ENCODE assay signal across 8 cellular contexts in the genomic region with DNA sequence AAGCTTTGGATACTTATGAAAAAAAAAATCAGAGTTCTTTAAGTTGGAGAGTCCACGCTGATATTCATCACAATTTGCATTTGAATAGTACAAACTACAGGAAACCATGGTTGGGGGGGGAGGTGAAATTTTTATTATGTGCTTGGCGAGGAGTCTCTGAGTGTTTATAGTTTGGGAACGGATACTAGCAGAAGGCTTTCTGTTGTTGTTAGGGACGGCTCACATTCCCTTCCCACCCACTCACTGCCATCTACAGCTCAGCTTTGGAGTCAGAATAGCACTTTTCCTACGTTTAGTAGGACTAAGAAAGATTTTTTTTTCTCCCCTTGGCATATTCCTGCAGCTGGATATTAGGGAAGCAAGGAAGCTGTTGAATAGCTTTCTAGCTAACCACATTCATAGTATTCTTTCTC.
DNase-seq lines count a peak whose midpoint lies in the region; ATAC-seq and TF ChIP-seq lines count a peak whose summit lies in the region.

No MANE protein-coding gene starts in this region.

- H3K4me1 ChIP-seq in PC-3 (ENCODE audit: insufficient read depth, low read length) (peaks cover 48% of the 10 kb centered on the region), lower lobe of right lung (peaks cover 33% of the 10 kb centered on the region), thymus (ENCODE audit: control insufficient read depth, insufficient read depth, low read length) (peaks cover 6% of the 10 kb centered on the region)

- H3K79me2 ChIP-seq in PC-3 (ENCODE audit: low read length) = no peaks in the 10 kb centered on the region

- no peaks in the 10 kb centered on the region for H3K9me2 ChIP-seq in PC-3 (replicated peaks; ENCODE audit: low read length)

- TF ChIP-seq CTCF in PC-3 (conservative IDR thresholded peaks at IDR 0.05; ENCODE audit: low read depth, low read length) (peak; percentile 62), lower lobe of right lung (IDR thresholded peaks at IDR 0.05) (no peak)

- peak overlapping the region; percentile 93 for H3K9ac ChIP-seq in PC-3 (ENCODE audit: low read length)

- DNase-seq in NCI-H2107 treated with DMSO at 0.1 percent for 48 hours (lab: John Stamatoyannopoulos, UW; ENCODE audit: unreplicated experiment) (peak; percentile 82), NCI-H2107 (lab: John Stamatoyannopoulos, UW) (no peak), PC-3 (peak; percentile 93), lower lobe of right lung (no peak)

- H3F3A ChIP-seq in PC-3 (ENCODE audit: low read length, unreplicated experiment) = peaks cover 12% of the 10 kb centered on the region

- WGBS in thymus = 7% methylated on average over 5 of the region's 5 CpGs

- H2AFZ ChIP-seq in PC-3 (ENCODE audit: low read length) = 0 out of 2 replicates have a peak overlapping the region, but pooled peaks have one; percentile 0

- no peaks in the 10 kb centered on the region for H3K27me3 ChIP-seq in PC-3 (ENCODE audit: low read length)
- no peaks in the 10 kb centered on the region for H3K27me3 ChIP-seq in lower lobe of right lung (ENCODE audit: low read depth)
- no peaks in the 10 kb centered on the region for H3K27me3 ChIP-seq in thymus (ENCODE audit: control insufficient read depth, insufficient read depth)

- CTCF ChIA-PET in PC-3 (lab: Charles Lee) = interaction anchor here (0.6 to 0.7 kb wide), 2 partner anchors 232 to 271 kb away, joined by 3 to 4 read pairs; no protein-coding TSS in a partner anchor

- H3K4me2 ChIP-seq in PC-3 (ENCODE audit: low read length) = peak overlapping the region; percentile 86

- intact Hi-C loops in PC-3 (cut with micrococcal nuclease) (loop anchor here (1.0 to 10.0 kb wide), 13 partner anchors 22 to 249 kb away; no protein-coding TSS in a partner anchor), lower lobe of right lung (cut with DNase I) (no loop called here)

- ATAC-seq in PC-3 (peak; percentile 77), lower lobe of right lung (peak; percentile 63 to 74), GM18861 (IDR thresholded peaks at IDR 0.05; ENCODE audit: unreplicated experiment) (no peak), GM21528 (IDR thresholded peaks at IDR 0.05; ENCODE audit: low FRiP score, unreplicated experiment) (no peak)

- no TSS peak for BruUV-seq in PC-3 (replicated peaks; lab: Mats Ljungman, UMichigan)

- peak overlapping the region; percentile 61 for H3K4me3 ChIP-seq in PC-3 (ENCODE audit: low read length)
- peak overlapping the region; percentile 36 for H3K4me3 ChIP-seq in lower lobe of right lung
- H3K4me3 ChIP-seq in thymus (ENCODE audit: low read length) = peak overlapping the region; percentile 37

- no peaks in the 10 kb centered on the region for H4K20me1 ChIP-seq in PC-3 (ENCODE audit: low read length)

- H3K9me3 ChIP-seq in PC-3 (ENCODE audit: low read length) (no peaks in the 10 kb centered on the region), lower lobe of right lung (no peaks in the 10 kb centered on the region), thymus (ENCODE audit: control insufficient read depth) (no peaks in the 10 kb centered on the region)

- peak overlapping the region; percentile 93 for H3K27ac ChIP-seq in PC-3 (ENCODE audit: low read length)
- H3K27ac ChIP-seq in cingulate gyrus (ENCODE audit: low read depth, low read length) = peak overlapping the region; percentile 51
- peak overlapping the region; percentile 84 for H3K27ac ChIP-seq in lower lobe of right lung
- H3K27ac ChIP-seq in thymus (ENCODE audit: low read depth) = peak overlapping the region; percentile 36

- H3K36me3 ChIP-seq in PC-3 (ENCODE audit: low read depth, low read length) = no peaks in the 10 kb centered on the region
- no peaks in the 10 kb centered on the region for H3K36me3 ChIP-seq in lower lobe of right lung
- H3K36me3 ChIP-seq in thymus (ENCODE audit: control insufficient read depth, insufficient read depth) = no peaks in the 10 kb centered on the region

- POLR2A ChIA-PET in PC-3 (lab: Charles Lee; ENCODE audit: unreplicated experiment) = interaction anchor here (0.5 to 1.8 kb wide), 10 partner anchors 37 to 249 kb away, joined by 3 to 11 read pairs (median 5); partner anchors contain the start of gene ZNF217

Comparison
In these comparisons a context has a peak if more than half of its experiments do, and no peak if none do; other contexts are left out.
1. DNase-seq: peak in NCI-H2107 treated with DMSO at 0.1 percent for 48 hours (single experiment) and PC-3 (single experiment); none in NCI-H2107 (single experiment) and lower lobe of right lung (single experiment).
2. ATAC-seq: peak in PC-3 (single experiment) and lower lobe of right lung (2 of 2); none in GM18861 (single experiment) and GM21528 (single experiment).
3. H3K27ac ChIP-seq: peak in every context shown above with its lines; median percentile 93 in PC-3; 84 in lower lobe of right lung; 51 in cingulate gyrus; 36 in thymus.
4. Peak in every context shown above with its lines, with median percentiles within 50 percentile points of each other: H3K4me3 ChIP-seq.